Comparison of ENCODE assay signal across 25 cellular contexts in genomic region chr15:79990280-79990996, GRCh38. TPM values are rescaled to one million over a fixed set of nuclear protein-coding genes. Genes with fewer than 3 reads are reported as not detected.
"Had no signal": no experiment of that assay in that cellular context is flagged by ENCODE, and none has a peak within 500 bp of the region (broad histone marks: within the 10 kb centered on the region; RNA-seq: fewer than 3 reads in every experiment).

No MANE protein-coding gene starts in this region.

- H3K27me3 ChIP-seq: breast epithelium, gastroesophageal sphincter, hepatocyte, right lobe of liver, testis, transverse colon, vagina had no signal

- H3K27ac Mint-ChIP-seq: activated CD4-positive, alpha-beta memory T cell treated with anti-CD3 and anti-CD28 coated beads, Interleukin-2, amount 10 ng/mL, durations not matched to agents 7 days and 5 days; activated CD4-positive, alpha-beta T cell treated with anti-CD3 and anti-CD28 coated beads, Interleukin-2, amount 10 ng/mL, durations not matched to agents 7 days and 5 days; activated naive CD4-positive, alpha-beta T cell treated with anti-CD3 and anti-CD28 coated beads, Interleukin-2, amount 50 U/mL, for 72 hours; activated T-helper 2 cell treated with anti-CD3 and anti-CD28 coated beads, Interferon-gamma antibody, Interleukin-2, Interleukin-4, amounts not matched to agents 10 μg/mL and 5 μg/mL and 100 μg/mL, durations not matched to agents 14 hours and 24 hours and 36 hours; nephron; WTC11 had no signal

- H2AFZ ChIP-seq: hepatocyte had no signal

- H3K79me2 ChIP-seq: hepatocyte had no signal

- H3K36me3 Mint-ChIP-seq: activated naive CD4-positive, alpha-beta T cell treated with anti-CD3 and anti-CD28 coated beads, Interleukin-2, amount 50 U/mL, for 72 hours; WTC11 had no signal

- H3K4me3 ChIP-seq: breast epithelium, gastroesophageal sphincter, hepatocyte, right lobe of liver, skin epidermis, testis, transverse colon, vagina had no signal

- H3K27me3 Mint-ChIP-seq: activated CD4-positive, alpha-beta T cell treated with anti-CD3 and anti-CD28 coated beads, Interleukin-2, amount 10 ng/mL, durations not matched to agents 7 days and 5 days had no signal

- H3K4me1 ChIP-seq: breast epithelium, gastroesophageal sphincter, vagina had no signal

- H3K36me3 ChIP-seq: breast epithelium, gastroesophageal sphincter, right lobe of liver, transverse colon, vagina had no signal

- H3K4me3 Mint-ChIP-seq: activated CD4-positive, alpha-beta memory T cell treated with anti-CD3 and anti-CD28 coated beads, Interleukin-2, amount 10 ng/mL, durations not matched to agents 7 days and 5 days; activated CD4-positive, alpha-beta T cell treated with anti-CD3 and anti-CD28 coated beads, Interleukin-2, amount 10 ng/mL, durations not matched to agents 7 days and 5 days; nephron; WTC11 had no signal

- H3K27ac ChIP-seq: breast epithelium, gastroesophageal sphincter, right lobe of liver, testis, transverse colon, vagina had no signal

- H3K9me3 ChIP-seq: breast epithelium, gastroesophageal sphincter, right lobe of liver, testis, transverse colon, vagina had no signal

- H3K4me1 Mint-ChIP-seq: WTC11 had no signal

- H3K4me2 ChIP-seq: hepatocyte had no signal

- ATAC-seq: activated naive CD4-positive, alpha-beta T cell treated with anti-CD3 and anti-CD28 coated beads, Interleukin-2, amount 50 U/mL, for 72 hours; gastroesophageal sphincter; left ventricle myocardium superior; WTC11 had no signal

- DNase-seq: activated CD4-positive, alpha-beta memory T cell treated with anti-CD3 and anti-CD28 coated beads, Interleukin-2, amount 10 ng/mL, durations not matched to agents 7 days and 5 days; activated CD4-positive, alpha-beta T cell treated with anti-CD3 and anti-CD28 coated beads for 1 hour; activated CD4-positive, alpha-beta T cell treated with anti-CD3 and anti-CD28 coated beads, Interleukin-2, amount 10 ng/mL, durations not matched to agents 7 days and 5 days; activated naive CD4-positive, alpha-beta T cell; activated T-cell treated with anti-CD3 and anti-CD28 coated beads, Interleukin-2, amount 50 U/mL, for 48 hours; central memory CD4-positive, alpha-beta T cell; islet precursor cell; left ventricle myocardium superior; right lobe of liver; stimulated activated CD4-positive, alpha-beta T cell treated with anti-CD3 and anti-CD28 coated beads, Interleukin-4, amount 100 ng/mL, for 4 hours; stimulated activated naive CD4-positive, alpha-beta T cell; T-helper 2 cell; testis; transverse colon had no signal

- H3K9me3 Mint-ChIP-seq: activated CD4-positive, alpha-beta memory T cell treated with anti-CD3 and anti-CD28 coated beads, Interleukin-2, amount 10 ng/mL, durations not matched to agents 7 days and 5 days; activated CD4-positive, alpha-beta T cell treated with anti-CD3 and anti-CD28 coated beads, Interleukin-2, amount 10 ng/mL, durations not matched to agents 7 days and 5 days; activated naive CD4-positive, alpha-beta T cell treated with anti-CD3 and anti-CD28 coated beads, Interleukin-2, amount 50 U/mL, for 72 hours; activated T-helper 2 cell treated with anti-CD3 and anti-CD28 coated beads, Interferon-gamma antibody, Interleukin-2, Interleukin-4, amounts not matched to agents 10 μg/mL and 5 μg/mL and 100 μg/mL, durations not matched to agents 14 hours and 24 hours and 36 hours; nephron; WTC11 had no signal

- FAIRE-seq: endothelial cell of umbilical vein had no signal

RNA-seq across cellular contexts. Expression of gene BCL2A1, which starts 19.4 kb away (rescaled TPM):
- total RNA-seq: endothelial cell of umbilical vein, fibroblast of villous mesenchyme, testis had no signal
- polyA plus RNA-seq: endothelial cell of umbilical vein had no signal
